8 cellular contexts compared by ENCODE assay signal in the genomic region with DNA sequence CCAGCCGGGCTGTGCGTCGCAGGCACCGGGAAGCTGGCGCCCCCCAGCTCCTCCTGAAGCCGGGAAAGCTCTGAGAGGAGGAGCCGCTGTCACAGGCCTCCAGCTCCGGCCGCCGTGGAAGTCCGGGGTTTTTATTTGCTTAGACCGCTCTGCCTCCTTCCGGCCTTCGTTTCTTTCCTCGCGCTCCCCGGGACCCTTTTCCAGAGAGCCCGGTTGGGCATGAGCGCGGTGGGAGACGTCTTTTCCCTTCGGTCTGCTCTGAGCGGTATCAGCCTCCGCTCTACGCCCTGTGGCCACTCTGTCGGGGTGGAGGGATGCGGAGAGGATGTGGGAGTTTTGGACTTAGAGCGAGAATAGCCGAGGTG. TPM values are rescaled to one million over a fixed set of nuclear protein-coding genes. Genes with fewer than 3 reads are reported as not detected.
DNase-seq lines count a peak whose midpoint lies in the region; ATAC-seq, FAIRE-seq and TF ChIP-seq lines count a peak whose summit lies in the region.

No MANE protein-coding gene starts in this region.

- ATAC-seq in GM18858 (IDR thresholded peaks at IDR 0.05; ENCODE audit: unreplicated experiment) (peak; percentile 11), HG03064 (IDR thresholded peaks at IDR 0.05; ENCODE audit: low read depth, unreplicated experiment) (peak; percentile 21)

- H3K27me3 ChIP-seq in BJ (ENCODE audit: control insufficient read depth, insufficient read depth, low read length), result no peaks in the 10 kb centered on the region
- H3K27me3 ChIP-seq in kidney epithelial cell (ENCODE audit: control insufficient read depth, insufficient read depth, low read length), result no peaks in the 10 kb centered on the region

- TF ChIP-seq CTCF in BJ (IDR thresholded peaks at IDR 0.05; ENCODE audit: insufficient read depth, low read depth, low read length) (no peak), RWPE1 (conservative IDR thresholded peaks at IDR 0.05; ENCODE audit: low read depth) (no peak), kidney epithelial cell (IDR thresholded peaks at IDR 0.05; ENCODE audit: insufficient read depth, low read length, poor library complexity, severe bottlenecking) (peak; percentile 2)

- H3K4me3 ChIP-seq in BJ (ENCODE audit: low read depth, low read length) (peak overlapping the region; percentile 94), kidney epithelial cell (ENCODE audit: low read depth, low read length) (peak overlapping the region; percentile 89)

- no peak for FAIRE-seq in RCC 7860 (lab: Jason Lieb, UNC)

- no peaks in the 10 kb centered on the region for H3K36me3 ChIP-seq in BJ (ENCODE audit: control insufficient read depth, insufficient read depth, low read length)
- H3K36me3 ChIP-seq in kidney epithelial cell (ENCODE audit: control insufficient read depth, insufficient read depth, low read length), result no peaks in the 10 kb centered on the region

- POLR2A ChIA-PET in BJ (lab: Charles Lee), result no interaction called here
- POLR2A ChIA-PET in RWPE1 (lab: Yijun Ruan, JAX; ENCODE audit: low non-redundant PET), result interaction anchor here (0.9 kb wide), 1 partner anchor 14 kb away, joined by 3 read pairs; no protein-coding TSS in a partner anchor

- CTCF ChIA-PET in BJ (lab: Yijun Ruan, JAX) (interaction anchor here (1.4 kb wide), 1 partner anchor 33 kb away, joined by 4 read pairs; no protein-coding TSS in a partner anchor), RWPE1 (lab: Yijun Ruan, JAX) (interaction anchor here (0.7 to 1.1 kb wide), 2 partner anchors 128 to 408 kb away, joined by 3 read pairs; no protein-coding TSS in a partner anchor)

- H3K27ac ChIP-seq in RWPE1, result peak overlapping the region; percentile 84
- peak overlapping the region; percentile 70 for H3K27ac ChIP-seq in caudate nucleus (ENCODE audit: low read depth, low read length)

- DNase-seq in BJ (ENCODE audit: low read depth) (no peak), RWPE1 (ENCODE audit: low spot score) (peak; percentile 18), caudate nucleus (lab: John Stamatoyannopoulos, UW) (peak in 17 of 61 donors; percentile 6 to 63 (median 30)), kidney epithelial cell (ENCODE audit: low read depth) (no peak), RCC 7860 (ENCODE audit: low spot score) (no peak)
- peak; percentile 40 for DNase-seq in stimulated activated CD8-positive, alpha-beta memory T cell treated with anti-CD3 and anti-CD28 coated beads, Interleukin-4, amount 100 ng/mL, for 48 hours

RNA-seq across cellular contexts. Expression of a gene that starts 0.6 kb away (rescaled TPM):
- 12.0 and 16.6 TPM in 2 replicates for polyA plus RNA-seq in BJ (2011; rRNA removed)
- polyA minus RNA-seq in BJ (2011; rRNA and poly(A)+ RNA removed), result 44.9 and 67.1 TPM in 2 replicates
- total RNA-seq in kidney epithelial cell, result 23.8 and 25.2 TPM in 2 replicates

Comparison
In these comparisons a context has a peak if more than half of its experiments do, and no peak if none do; other contexts are left out.
1. DNase-seq: peak in RWPE1 (single experiment) and stimulated activated CD8-positive, alpha-beta memory T cell treated with anti-CD3 and anti-CD28 coated beads, Interleukin-4, amount 100 ng/mL, for 48 hours (single experiment); none in BJ (single experiment), kidney epithelial cell (single experiment) and RCC 7860 (single experiment).